Comparison of ENCODE assay signal across 2 cellular contexts in the genomic region with DNA sequence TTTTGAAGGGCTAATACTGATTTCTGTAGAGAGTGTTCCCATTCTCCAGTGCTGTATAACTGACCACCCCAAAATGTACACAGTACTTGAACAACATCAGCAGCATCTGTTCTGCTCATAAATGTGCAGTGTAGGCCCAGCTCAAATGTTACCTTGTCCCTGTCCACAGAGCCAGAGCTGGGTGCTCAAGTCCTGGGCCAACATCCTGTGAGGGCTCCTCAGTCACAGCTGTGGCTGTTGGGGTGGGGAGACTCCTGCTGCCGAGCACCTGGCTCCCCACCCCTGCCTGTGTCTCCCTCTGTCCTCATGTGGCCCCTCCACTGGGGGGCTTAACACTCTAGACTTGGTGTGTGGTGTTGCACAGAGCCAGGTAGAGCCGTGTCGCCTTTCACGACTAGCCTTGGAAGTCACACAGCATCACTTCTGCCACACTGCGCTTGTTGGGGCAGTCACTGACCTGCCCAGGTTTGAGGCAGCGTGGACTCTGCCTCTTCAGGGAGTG.
TF ChIP-seq lines count a peak whose summit lies in the region.

No MANE protein-coding gene starts in this region.

TF ChIP-seq in GM23338, 12 proteins besides CTCF, POLR2A, EP300 and RAD21:
- TF ChIP-seq POLR2AphosphoS5 (IDR thresholded peaks at IDR 0.05; ENCODE audit: low read depth) = no peak
- TF ChIP-seq CREB1 (CRISPR knock-in tag; IDR thresholded peaks at IDR 0.05; ENCODE audit: low read depth) = no peak
- no peak for TF ChIP-seq EZH2phosphoT487 (IDR thresholded peaks at IDR 0.05; ENCODE audit: unreplicated experiment)
- TF ChIP-seq, protein P1, sequence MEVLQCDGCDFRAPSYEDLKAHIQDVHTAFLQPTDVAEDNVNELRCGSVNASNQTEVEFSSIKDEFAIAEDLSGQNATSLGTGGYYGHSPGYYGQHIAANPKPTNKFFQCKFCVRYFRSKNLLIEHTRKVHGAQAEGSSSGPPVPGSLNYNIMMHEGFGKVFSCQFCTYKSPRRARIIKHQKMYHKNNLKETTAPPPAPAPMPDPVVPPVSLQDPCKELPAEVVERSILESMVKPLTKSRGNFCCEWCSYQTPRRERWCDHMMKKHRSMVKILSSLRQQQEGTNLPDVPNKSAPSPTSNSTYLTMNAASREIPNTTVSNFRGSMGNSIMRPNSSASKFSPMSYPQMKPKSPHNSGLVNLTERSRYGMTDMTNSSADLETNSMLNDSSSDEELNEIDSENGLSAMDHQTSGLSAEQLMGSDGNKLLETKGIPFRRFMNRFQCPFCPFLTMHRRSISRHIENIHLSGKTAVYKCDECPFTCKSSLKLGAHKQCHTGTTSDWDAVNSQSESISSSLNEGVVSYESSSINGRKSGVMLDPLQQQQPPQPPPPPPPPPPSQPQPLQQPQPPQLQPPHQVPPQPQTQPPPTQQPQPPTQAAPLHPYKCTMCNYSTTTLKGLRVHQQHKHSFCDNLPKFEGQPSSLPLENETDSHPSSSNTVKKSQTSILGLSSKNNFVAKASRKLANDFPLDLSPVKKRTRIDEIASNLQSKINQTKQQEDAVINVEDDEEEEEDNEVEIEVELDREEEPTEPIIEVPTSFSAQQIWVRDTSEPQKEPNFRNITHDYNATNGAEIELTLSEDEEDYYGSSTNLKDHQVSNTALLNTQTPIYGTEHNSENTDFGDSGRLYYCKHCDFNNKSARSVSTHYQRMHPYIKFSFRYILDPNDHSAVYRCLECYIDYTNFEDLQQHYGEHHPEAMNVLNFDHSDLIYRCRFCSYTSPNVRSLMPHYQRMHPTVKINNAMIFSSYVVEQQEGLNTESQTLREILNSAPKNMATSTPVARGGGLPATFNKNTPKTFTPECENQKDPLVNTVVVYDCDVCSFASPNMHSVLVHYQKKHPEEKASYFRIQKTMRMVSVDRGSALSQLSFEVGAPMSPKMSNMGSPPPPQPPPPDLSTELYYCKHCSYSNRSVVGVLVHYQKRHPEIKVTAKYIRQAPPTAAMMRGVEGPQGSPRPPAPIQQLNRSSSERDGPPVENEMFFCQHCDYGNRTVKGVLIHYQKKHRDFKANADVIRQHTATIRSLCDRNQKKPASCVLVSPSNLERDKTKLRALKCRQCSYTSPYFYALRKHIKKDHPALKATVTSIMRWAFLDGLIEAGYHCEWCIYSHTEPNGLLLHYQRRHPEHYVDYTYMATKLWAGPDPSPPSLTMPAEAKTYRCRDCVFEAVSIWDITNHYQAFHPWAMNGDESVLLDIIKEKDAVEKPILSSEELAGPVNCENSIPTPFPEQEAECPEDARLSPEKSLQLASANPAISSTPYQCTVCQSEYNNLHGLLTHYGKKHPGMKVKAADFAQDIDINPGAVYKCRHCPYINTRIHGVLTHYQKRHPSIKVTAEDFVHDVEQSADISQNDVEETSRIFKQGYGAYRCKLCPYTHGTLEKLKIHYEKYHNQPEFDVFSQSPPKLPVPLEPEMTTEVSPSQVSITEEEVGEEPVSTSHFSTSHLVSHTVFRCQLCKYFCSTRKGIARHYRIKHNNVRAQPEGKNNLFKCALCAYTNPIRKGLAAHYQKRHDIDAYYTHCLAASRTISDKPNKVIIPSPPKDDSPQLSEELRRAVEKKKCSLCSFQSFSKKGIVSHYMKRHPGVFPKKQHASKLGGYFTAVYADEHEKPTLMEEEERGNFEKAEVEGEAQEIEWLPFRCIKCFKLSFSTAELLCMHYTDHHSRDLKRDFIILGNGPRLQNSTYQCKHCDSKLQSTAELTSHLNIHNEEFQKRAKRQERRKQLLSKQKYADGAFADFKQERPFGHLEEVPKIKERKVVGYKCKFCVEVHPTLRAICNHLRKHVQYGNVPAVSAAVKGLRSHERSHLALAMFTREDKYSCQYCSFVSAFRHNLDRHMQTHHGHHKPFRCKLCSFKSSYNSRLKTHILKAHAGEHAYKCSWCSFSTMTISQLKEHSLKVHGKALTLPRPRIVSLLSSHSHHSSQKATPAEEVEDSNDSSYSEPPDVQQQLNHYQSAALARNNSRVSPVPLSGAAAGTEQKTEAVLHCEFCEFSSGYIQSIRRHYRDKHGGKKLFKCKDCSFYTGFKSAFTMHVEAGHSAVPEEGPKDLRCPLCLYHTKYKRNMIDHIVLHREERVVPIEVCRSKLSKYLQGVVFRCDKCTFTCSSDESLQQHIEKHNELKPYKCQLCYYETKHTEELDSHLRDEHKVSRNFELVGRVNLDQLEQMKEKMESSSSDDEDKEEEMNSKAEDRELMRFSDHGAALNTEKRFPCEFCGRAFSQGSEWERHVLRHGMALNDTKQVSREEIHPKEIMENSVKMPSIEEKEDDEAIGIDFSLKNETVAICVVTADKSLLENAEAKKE (CRISPR knock-in tag; IDR thresholded peaks at IDR 0.05) = no peak
- no peak for TF ChIP-seq ZNF331 (CRISPR knock-in tag; IDR thresholded peaks at IDR 0.05; ENCODE audit: low read depth)
- TF ChIP-seq STAT1 (IDR thresholded peaks at IDR 0.05; ENCODE audit: unreplicated experiment) = no peak

TF ChIP-seq in H1, 55 proteins besides CTCF, POLR2A, EP300 and RAD21:
- TF ChIP-seq BRCA1 (IDR thresholded peaks at IDR 0.05; ENCODE audit: low read depth, low read length) (no peak), FOSL1 (IDR thresholded peaks at IDR 0.05; ENCODE audit: insufficient read depth, low read depth, low read length) (no peak), SAP30 (IDR thresholded peaks at IDR 0.05; ENCODE audit: insufficient read depth, insufficient replicate concordance, low read length) (no peak), CEBPB (IDR thresholded peaks at IDR 0.05; ENCODE audit: low read depth, low read length) (no peak), EZH2 (IDR thresholded peaks at IDR 0.05; ENCODE audit: low read depth, low read length, severe bottlenecking) (no peak), TAF7 (optimal IDR thresholded peaks at IDR 0.05; ENCODE audit: borderline replicate concordance, low read depth, low read length) (no peak), CREB1 (IDR thresholded peaks at IDR 0.05) (no peak), RBBP5 (IDR thresholded peaks at IDR 0.05; ENCODE audit: borderline replicate concordance, low read depth, low read length) (no peak), TEAD4 (IDR thresholded peaks at IDR 0.05; ENCODE audit: low read depth, low read length) (no peak), KDM4A (IDR thresholded peaks at IDR 0.05; ENCODE audit: low read depth, low read length, severe bottlenecking) (no peak), TCF12 (IDR thresholded peaks at IDR 0.05; ENCODE audit: low read depth, low read length) (no peak), RXRA (IDR thresholded peaks at IDR 0.05; ENCODE audit: insufficient read depth, low read depth, low read length) (no peak), YY1 (IDR thresholded peaks at IDR 0.05; ENCODE audit: low read depth, low read length) (no peak), HDAC6 (IDR thresholded peaks at IDR 0.05; ENCODE audit: low read depth, low read length) (no peak), RNF2 (IDR thresholded peaks at IDR 0.05; ENCODE audit: borderline replicate concordance, low read depth, low read length, missing control alignments, poor library complexity, severe bottlenecking) (no peak), SIRT6 (IDR thresholded peaks at IDR 0.05; ENCODE audit: low read length) (no peak), BACH1 (IDR thresholded peaks at IDR 0.05; ENCODE audit: low read length) (no peak)
- TF ChIP-seq, protein P2, sequence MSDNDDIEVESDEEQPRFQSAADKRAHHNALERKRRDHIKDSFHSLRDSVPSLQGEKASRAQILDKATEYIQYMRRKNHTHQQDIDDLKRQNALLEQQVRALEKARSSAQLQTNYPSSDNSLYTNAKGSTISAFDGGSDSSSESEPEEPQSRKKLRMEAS (IDR thresholded peaks at IDR 0.05) = no peak
